In the genomic region with DNA sequence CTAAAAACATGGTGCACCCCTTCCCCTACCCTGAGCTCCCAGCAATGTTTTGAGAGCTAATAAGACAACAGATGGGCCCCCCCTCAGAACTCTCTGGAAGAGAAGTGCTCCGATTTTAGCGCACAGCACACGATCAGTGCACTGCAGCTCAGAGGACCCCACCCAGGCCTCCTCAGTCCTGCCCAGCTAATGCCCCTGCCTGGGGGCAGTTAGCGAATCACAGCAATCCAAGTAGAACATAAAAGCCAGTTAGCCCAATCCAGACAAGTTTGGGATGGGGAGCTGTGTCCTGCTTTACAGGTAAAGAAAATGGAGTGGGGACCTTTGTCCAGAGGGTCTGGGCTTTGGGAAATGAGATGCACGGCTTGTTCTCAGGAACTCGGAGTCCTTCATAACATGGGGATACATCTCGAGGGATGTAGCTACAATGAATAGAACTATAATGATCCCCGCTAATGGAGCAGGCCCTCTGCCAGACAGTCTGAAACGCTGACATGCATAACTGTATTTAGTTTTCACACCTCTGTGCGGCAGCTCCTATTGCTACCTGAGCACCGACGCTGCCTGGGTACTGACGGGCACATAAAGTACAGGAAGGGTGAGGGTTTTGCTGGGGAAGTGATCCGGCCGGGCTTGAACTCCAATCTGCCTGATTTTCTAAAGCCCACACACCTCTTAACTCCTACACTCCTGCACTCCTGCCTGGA, we compare ENCODE assay signal across 10 cellular contexts. TPM values are rescaled to one million over a fixed set of nuclear protein-coding genes. Genes with fewer than 3 reads are reported as not detected.
DNase-seq lines count a peak whose midpoint lies in the region; ATAC-seq and TF ChIP-seq lines count a peak whose summit lies in the region.
"Had no signal": no experiment of that assay in that cellular context is flagged by ENCODE, and none has a peak within 500 bp of the region (broad histone marks: within the 10 kb centered on the region; RNA-seq: fewer than 3 reads in every experiment).

No MANE protein-coding gene starts in this region.

- H3K36me3 ChIP-seq in KMS-11 (ENCODE audit: insufficient read depth) (no peaks in the 10 kb centered on the region), left lung (no peaks in the 10 kb centered on the region), suprapubic skin (no peaks in the 10 kb centered on the region)

- POLR2A ChIA-PET in MCF 10A (lab: Yijun Ruan, JAX): interaction anchor here (0.7 to 4.6 kb wide), 10 partner anchors 10 to 753 kb away, joined by 3 to 90 read pairs (median 4); a partner anchor contains a TSS

- ATAC-seq in left lung: peak; percentile 5
- ATAC-seq in GM18502 (IDR thresholded peaks at IDR 0.05; ENCODE audit: poor library complexity, unreplicated experiment): no peak

- TF ChIP-seq POLR2A in suprapubic skin (IDR thresholded peaks at IDR 0.05): no peak

- CTCF ChIA-PET in MCF 10A (lab: Yijun Ruan, JAX): interaction anchor here (0.7 to 1.7 kb wide), 8 partner anchors 8 to 109 kb away, joined by 3 to 6 read pairs (median 4); a partner anchor contains a TSS

- H4K20me1 ChIP-seq in KMS-11 (ENCODE audit: insufficient read depth): no peaks in the 10 kb centered on the region

- no peak for TF ChIP-seq EP300 in suprapubic skin (IDR thresholded peaks at IDR 0.05)

- peak overlapping the region; percentile 8 for H3K4me3 Mint-ChIP-seq in MCF 10A (ENCODE audit: unreplicated experiment)

- no peaks in the 10 kb centered on the region for H3K9me3 Mint-ChIP-seq in MCF 10A (ENCODE audit: unreplicated experiment)

- H3K36me3 Mint-ChIP-seq in MCF 10A (ENCODE audit: insufficient read depth, unreplicated experiment): peaks cover 6% of the 10 kb centered on the region

- peaks cover 67% of the 10 kb centered on the region for H3K4me1 ChIP-seq in KMS-11 (ENCODE audit: low read depth, poor library complexity, severe bottlenecking)
- H3K4me1 ChIP-seq in left lung: peaks cover 5 to 21% of the 10 kb centered on the region in 2 donors
- H3K4me1 ChIP-seq in suprapubic skin: peaks cover 50% of the 10 kb centered on the region

- peak overlapping the region; percentile 54 for H3K27ac Mint-ChIP-seq in MCF 10A (ENCODE audit: low read depth, unreplicated experiment)

- H3K27me3 Mint-ChIP-seq in MCF 10A (ENCODE audit: insufficient read depth, unreplicated experiment): no peaks in the 10 kb centered on the region

- no peak overlapping the region for H3K4me3 ChIP-seq in KMS-11 (IDR thresholded peaks at IDR 0.05; ENCODE audit: insufficient read depth, low read depth, low read length)
- H3K4me3 ChIP-seq in left lung: no peak overlapping the region
- no peak overlapping the region for H3K4me3 ChIP-seq in suprapubic skin

- H3K4me1 Mint-ChIP-seq in MCF 10A (ENCODE audit: insufficient read depth, unreplicated experiment): peaks cover 25% of the 10 kb centered on the region

- H3K27ac ChIP-seq in KMS-11 (peak overlapping the region; percentile 95), left lung (no peak overlapping the region), suprapubic skin (peak overlapping the region; percentile 65)

- no peak for TF ChIP-seq CTCF in KMS-11 (conservative IDR thresholded peaks at IDR 0.05; ENCODE audit: low read depth, low read length)
- TF ChIP-seq CTCF in MCF 10A (IDR thresholded peaks at IDR 0.05; ENCODE audit: unreplicated experiment): no peak
- no peak for TF ChIP-seq CTCF in left lung (IDR thresholded peaks at IDR 0.05)
- TF ChIP-seq CTCF in suprapubic skin (IDR thresholded peaks at IDR 0.05): no peak

- H3K4me2 ChIP-seq in KMS-11: peak overlapping the region; percentile 79

- DNase-seq in MCF 10A (ENCODE audit: unreplicated experiment) (peak; percentile 49), left lung (no peak), suprapubic skin (ENCODE audit: low spot score in 2 of 2) (no peak), NCI-H510A (lab: John Stamatoyannopoulos, UW) (no peak), amniotic stem cell (lab: John Stamatoyannopoulos, UW) (no peak)
- DNase-seq: activated T-cell treated with anti-CD3 and anti-CD28 coated beads, Interleukin-2, amount 50 U/mL, for 1 hour; NCI-H446 treated with DMSO at 0.1 percent for 48 hours; T-helper 2 cell had no signal

- no peaks in the 10 kb centered on the region for H3K27me3 ChIP-seq in KMS-11 (ENCODE audit: insufficient read depth, low read depth)
- H3K27me3 ChIP-seq in left lung: no peaks in the 10 kb centered on the region
- H3K27me3 ChIP-seq in suprapubic skin: no peaks in the 10 kb centered on the region

- 35% methylated on average over 15 of the region's 15 CpGs for WGBS in suprapubic skin

- H2AFZ ChIP-seq in KMS-11 (ENCODE audit: low read depth): peak overlapping the region; percentile 39

- no peaks in the 10 kb centered on the region for H3K9me3 ChIP-seq in left lung
- H3K9me3 ChIP-seq in suprapubic skin: no peaks in the 10 kb centered on the region

- H3K79me2 ChIP-seq in KMS-11 (ENCODE audit: insufficient read depth, low read depth): no peaks in the 10 kb centered on the region

- intact Hi-C loops in MCF 10A (cut with micrococcal nuclease) (loop anchor here (2.0 kb wide), 1 partner anchor 29 kb away; no protein-coding TSS in a partner anchor), left lung (cut with DNase I) (no loop called here)

- H3K9ac ChIP-seq in KMS-11: peak overlapping the region; percentile 62

- BruUV-seq in MCF 10A (replicated peaks; lab: Mats Ljungman, UMichigan): no TSS peak

RNA-seq across cellular contexts. Expression of a gene that starts 29.7 kb away (rescaled TPM):
- total RNA-seq in MCF 10A (2022) (11.0 and 12.2 TPM in 2 replicates), left lung (10 to 100 TPM; 30.2 to 48.6 TPM), suprapubic skin (10 to 100 TPM; 60.0 to 86.8 (median 81.5) TPM)

Comparison
In these comparisons a context has a peak if more than half of its experiments do, and no peak if none do; other contexts are left out.
1. H3K27ac ChIP-seq: peak in KMS-11 (single experiment) and suprapubic skin (single experiment); none in left lung (0 of 2).